Comparison of ENCODE assay signal across 8 cellular contexts in genomic region chr15:90931737-90932659, GRCh38. TPM values are rescaled to one million over a fixed set of nuclear protein-coding genes. Genes with fewer than 3 reads are reported as not detected.
DNase-seq lines count a peak whose midpoint lies in the region; ATAC-seq and TF ChIP-seq lines count a peak whose summit lies in the region.

Gene HDDC3 (minus strand): TSS chr15:90932549. CDS start chr15:90932540, 9 bp downstream.

- H3K27ac ChIP-seq in right cardiac atrium (ENCODE audit: low read length): peak within 1 kb of the TSS; percentile 83
- peak within 1 kb of the TSS; percentile 78 for H3K27ac ChIP-seq in rectal smooth muscle tissue (ENCODE audit: low read depth, low read length)
- peak within 1 kb of the TSS; percentile 93 for H3K27ac ChIP-seq in vagina

- H3K36me3 Mint-ChIP-seq in T-helper 17 cell (ENCODE audit: low read depth): no peaks in the 10 kb centered on the region

- no peaks in the 10 kb centered on the region for H3K27me3 Mint-ChIP-seq in T-helper 17 cell

- intact Hi-C loops in right cardiac atrium (cut with DNase I) (loop anchor here in 1 of 4 donors (2.0 kb wide), 1 partner anchor 29 kb away; the partner anchor contains the start of gene MAN2A2), vagina (cut with DNase I) (no loop called here)

- no peaks in the 10 kb centered on the region for H3K36me3 ChIP-seq in rectal smooth muscle tissue (ENCODE audit: control insufficient read depth, insufficient read depth, low read length)
- no peaks in the 10 kb centered on the region for H3K36me3 ChIP-seq in vagina

- H3K27me3 ChIP-seq in right cardiac atrium (ENCODE audit: control insufficient read depth, insufficient read depth) (no peaks in the 10 kb centered on the region), rectal smooth muscle tissue (ENCODE audit: control insufficient read depth, insufficient read depth, low read length) (no peaks in the 10 kb centered on the region), vagina (no peaks in the 10 kb centered on the region)

- TF ChIP-seq POLR2A in GM15510 (IDR thresholded peaks at IDR 0.05; ENCODE audit: borderline replicate concordance, extremely low read depth, insufficient read length) (peak; percentile 92), vagina (IDR thresholded peaks at IDR 0.05) (peak in 1 of 2 donors; percentile 34)

- peak within 1 kb of the TSS; percentile 96 for H3K27ac Mint-ChIP-seq in T-helper 17 cell

- H3K9ac ChIP-seq in rectal smooth muscle tissue (ENCODE audit: low read length): peak within 1 kb of the TSS; percentile 72

- peak within 1 kb of the TSS; percentile 98 for H3K4me3 Mint-ChIP-seq in T-helper 17 cell

- peak within 1 kb of the TSS; percentile 58 for H3K4me3 ChIP-seq in right cardiac atrium (ENCODE audit: low read length)
- H3K4me3 ChIP-seq in rectal smooth muscle tissue (ENCODE audit: low read length): peak within 1 kb of the TSS; percentile 78
- H3K4me3 ChIP-seq in vagina: peak within 1 kb of the TSS; percentile 72 to 75

- H3K4me1 ChIP-seq in right cardiac atrium (ENCODE audit: control insufficient read depth, insufficient read depth, low read length) (peaks cover 10% of the 10 kb centered on the region), rectal smooth muscle tissue (ENCODE audit: control insufficient read depth, insufficient read depth, low read length) (peaks cover 25% of the 10 kb centered on the region), vagina (peaks cover 52% of the 10 kb centered on the region)

- ATAC-seq in HG02870 (IDR thresholded peaks at IDR 0.05; ENCODE audit: unreplicated experiment): peak; percentile 34
- ATAC-seq in T-helper 17 cell: peak; percentile 64
- ATAC-seq in right cardiac atrium: peak; percentile 64 to 71

- WGBS in right cardiac atrium: 2% methylated on average over 54 of the region's 54 CpGs

- TF ChIP-seq CTCF in vagina (IDR thresholded peaks at IDR 0.05): peak; percentile 66 to 84 (median 72)

- peaks cover 33% of the 10 kb centered on the region for H3K4me1 Mint-ChIP-seq in T-helper 17 cell

- DNase-seq in NCI-H146 (lab: John Stamatoyannopoulos, UW) (peak; percentile 87), T-helper 17 cell (peak; percentile 79 to 91 (median 87)), amygdala (lab: John Stamatoyannopoulos, UW) (peak in 55 of 56 donors; percentile 11 to 93 (median 64)), right cardiac atrium (peak; percentile 93 to 97 (median 97)), vagina (ENCODE audit: extremely low spot score in 2 of 2) (no peak)

- no peaks in the 10 kb centered on the region for H3K9me3 ChIP-seq in T-helper 17 cell (ENCODE audit: control insufficient read depth, low read length, poor library complexity, severe bottlenecking)
- H3K9me3 ChIP-seq in right cardiac atrium (ENCODE audit: control insufficient read depth, low read length): no peaks in the 10 kb centered on the region
- no peaks in the 10 kb centered on the region for H3K9me3 ChIP-seq in vagina

RNA-seq across cellular contexts. Expression of gene HDDC3, which starts in this region (rescaled TPM):
- total RNA-seq in T-helper 17 cell (10 to 100 TPM; 11.1 to 12.9 TPM), right cardiac atrium (10 to 100 TPM; 13.5 to 17.7 (median 17.0) TPM), vagina (7.9 TPM)
- 22.2 TPM for polyA plus RNA-seq in right cardiac atrium

Comparison
In these comparisons a context has a peak if more than half of its experiments do, and no peak if none do; other contexts are left out.
1. DNase-seq: peak in NCI-H146 (single experiment), T-helper 17 cell (3 of 3), amygdala (55 of 56) and right cardiac atrium (3 of 3); none in vagina (0 of 2).
2. Peak in every context shown above with its lines, with median percentiles within 50 percentile points of each other: ATAC-seq, H3K27ac ChIP-seq and H3K4me3 ChIP-seq.